ENCODE assay signal across 1 cellular context in the genomic region with DNA sequence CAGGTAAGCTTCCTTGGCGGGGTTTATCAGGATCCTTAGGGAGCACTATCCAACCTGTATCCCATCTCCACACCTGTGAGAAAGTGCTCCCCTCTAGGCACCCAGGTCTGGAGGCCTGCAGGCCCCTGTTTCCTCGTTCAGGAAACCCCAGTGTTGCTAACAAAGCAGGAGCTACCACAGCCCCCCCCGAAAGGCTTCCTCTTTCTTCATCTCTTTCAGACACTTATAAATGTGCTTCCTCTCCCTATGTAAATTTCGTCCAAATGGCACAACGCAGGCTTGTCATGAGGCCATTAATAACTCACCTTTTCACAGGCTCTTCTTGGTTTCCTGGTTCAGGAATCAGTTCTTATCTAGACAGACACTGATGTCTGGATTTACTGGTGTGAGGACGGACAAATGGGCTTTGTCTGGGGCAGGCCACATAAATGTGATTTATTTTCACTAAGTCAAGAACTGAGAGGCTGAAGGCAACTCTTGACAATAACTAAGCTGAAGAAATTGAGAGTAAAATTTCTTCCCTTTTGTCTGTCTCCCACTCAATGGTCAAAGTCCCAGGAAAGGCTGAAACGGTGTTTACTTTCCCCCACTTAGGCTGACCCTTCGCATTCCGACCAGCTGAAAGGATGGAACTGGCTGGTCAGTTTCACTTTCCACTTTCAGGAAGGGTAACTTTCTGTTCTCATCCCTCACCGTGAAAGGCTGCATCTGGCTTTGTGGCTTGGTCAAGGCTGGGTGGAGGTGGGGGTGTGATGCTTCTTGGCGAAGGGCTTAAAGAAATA.
A peak's percentile ranks its signal among the peaks of the same experiment; 100 is the strongest.
TF ChIP-seq lines count a peak whose summit lies in the region.

No MANE protein-coding gene starts in this region.

TF ChIP-seq in HepG2, 621 proteins besides CTCF, POLR2A, EP300 and RAD21 (continued from another document and continues in another):
- TF ChIP-seq, protein P1, sequence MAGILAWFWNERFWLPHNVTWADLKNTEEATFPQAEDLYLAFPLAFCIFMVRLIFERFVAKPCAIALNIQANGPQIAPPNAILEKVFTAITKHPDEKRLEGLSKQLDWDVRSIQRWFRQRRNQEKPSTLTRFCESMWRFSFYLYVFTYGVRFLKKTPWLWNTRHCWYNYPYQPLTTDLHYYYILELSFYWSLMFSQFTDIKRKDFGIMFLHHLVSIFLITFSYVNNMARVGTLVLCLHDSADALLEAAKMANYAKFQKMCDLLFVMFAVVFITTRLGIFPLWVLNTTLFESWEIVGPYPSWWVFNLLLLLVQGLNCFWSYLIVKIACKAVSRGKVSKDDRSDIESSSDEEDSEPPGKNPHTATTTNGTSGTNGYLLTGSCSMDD (CRISPR knock-in tag; IDR thresholded peaks at IDR 0.05), result no peak
- TF ChIP-seq PHF21A (CRISPR knock-in tag; IDR thresholded peaks at IDR 0.05), result peak; percentile 49; the same call in 1 of the 2 replicates
- no peak for TF ChIP-seq AGO1 (IDR thresholded peaks at IDR 0.05; ENCODE audit: low read depth, low read length, poor library complexity, severe bottlenecking)
- TF ChIP-seq ZSCAN20 (CRISPR knock-in tag; IDR thresholded peaks at IDR 0.05; ENCODE audit: borderline replicate concordance), result 0 out of 2 replicates have a peak, but pooled peaks have one; percentile 38
- TF ChIP-seq, protein P2, sequence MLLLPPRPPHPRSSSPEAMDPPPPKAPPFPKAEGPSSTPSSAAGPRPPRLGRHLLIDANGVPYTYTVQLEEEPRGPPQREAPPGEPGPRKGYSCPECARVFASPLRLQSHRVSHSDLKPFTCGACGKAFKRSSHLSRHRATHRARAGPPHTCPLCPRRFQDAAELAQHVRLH (CRISPR knock-in tag; IDR thresholded peaks at IDR 0.05; ENCODE audit: borderline replicate concordance, low read depth), result no peak
- no peak for TF ChIP-seq SOX6 (IDR thresholded peaks at IDR 0.05)
- TF ChIP-seq SOX6 (CRISPR knock-in tag; IDR thresholded peaks at IDR 0.05), result peak; percentile 91
- no peak for TF ChIP-seq ZNF569 (CRISPR knock-in tag; IDR thresholded peaks at IDR 0.05; ENCODE audit: borderline replicate concordance)
- no peak for TF ChIP-seq MXI1 (IDR thresholded peaks at IDR 0.05; ENCODE audit: borderline replicate concordance, low read depth, low read length)
- 0 out of 2 replicates have a peak, but pooled peaks have one; percentile 11 for TF ChIP-seq ELF3 (CRISPR knock-in tag; IDR thresholded peaks at IDR 0.05)
- TF ChIP-seq NBN (conservative IDR thresholded peaks at IDR 0.05), result no peak
- TF ChIP-seq FOSL2 (CRISPR knock-in tag; IDR thresholded peaks at IDR 0.05), result peak; percentile 44; the same call in 1 of the 2 replicates
- TF ChIP-seq, protein P3, sequence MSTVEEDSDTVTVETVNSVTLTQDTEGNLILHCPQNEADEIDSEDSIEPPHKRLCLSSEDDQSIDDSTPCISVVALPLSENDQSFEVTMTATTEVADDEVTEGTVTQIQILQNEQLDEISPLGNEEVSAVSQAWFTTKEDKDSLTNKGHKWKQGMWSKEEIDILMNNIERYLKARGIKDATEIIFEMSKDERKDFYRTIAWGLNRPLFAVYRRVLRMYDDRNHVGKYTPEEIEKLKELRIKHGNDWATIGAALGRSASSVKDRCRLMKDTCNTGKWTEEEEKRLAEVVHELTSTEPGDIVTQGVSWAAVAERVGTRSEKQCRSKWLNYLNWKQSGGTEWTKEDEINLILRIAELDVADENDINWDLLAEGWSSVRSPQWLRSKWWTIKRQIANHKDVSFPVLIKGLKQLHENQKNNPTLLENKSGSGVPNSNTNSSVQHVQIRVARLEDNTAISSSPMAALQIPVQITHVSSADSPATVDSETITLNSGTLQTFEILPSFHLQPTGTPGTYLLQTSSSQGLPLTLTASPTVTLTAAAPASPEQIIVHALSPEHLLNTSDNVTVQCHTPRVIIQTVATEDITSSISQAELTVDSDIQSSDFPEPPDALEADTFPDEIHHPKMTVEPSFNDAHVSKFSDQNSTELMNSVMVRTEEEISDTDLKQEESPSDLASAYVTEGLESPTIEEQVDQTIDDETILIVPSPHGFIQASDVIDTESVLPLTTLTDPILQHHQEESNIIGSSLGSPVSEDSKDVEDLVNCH (CRISPR knock-in tag; IDR thresholded peaks at IDR 0.05), result no peak
- TF ChIP-seq JARID2 (CRISPR knock-in tag; IDR thresholded peaks at IDR 0.05; ENCODE audit: insufficient replicate concordance), result no peak
- no peak for TF ChIP-seq NRL (CRISPR knock-in tag; IDR thresholded peaks at IDR 0.05; ENCODE audit: borderline replicate concordance)
- TF ChIP-seq MEIS1 (CRISPR knock-in tag; IDR thresholded peaks at IDR 0.05; ENCODE audit: borderline replicate concordance), result no peak
- no peak for TF ChIP-seq ZNF772 (CRISPR knock-in tag; IDR thresholded peaks at IDR 0.05)
- no peak for TF ChIP-seq THYN1 (CRISPR knock-in tag; IDR thresholded peaks at IDR 0.05; ENCODE audit: borderline replicate concordance, low read depth)
- no peak for TF ChIP-seq PCBP2 (optimal IDR thresholded peaks at IDR 0.05; ENCODE audit: low read depth, low read length, poor library complexity, severe bottlenecking)
- TF ChIP-seq, protein P4, sequence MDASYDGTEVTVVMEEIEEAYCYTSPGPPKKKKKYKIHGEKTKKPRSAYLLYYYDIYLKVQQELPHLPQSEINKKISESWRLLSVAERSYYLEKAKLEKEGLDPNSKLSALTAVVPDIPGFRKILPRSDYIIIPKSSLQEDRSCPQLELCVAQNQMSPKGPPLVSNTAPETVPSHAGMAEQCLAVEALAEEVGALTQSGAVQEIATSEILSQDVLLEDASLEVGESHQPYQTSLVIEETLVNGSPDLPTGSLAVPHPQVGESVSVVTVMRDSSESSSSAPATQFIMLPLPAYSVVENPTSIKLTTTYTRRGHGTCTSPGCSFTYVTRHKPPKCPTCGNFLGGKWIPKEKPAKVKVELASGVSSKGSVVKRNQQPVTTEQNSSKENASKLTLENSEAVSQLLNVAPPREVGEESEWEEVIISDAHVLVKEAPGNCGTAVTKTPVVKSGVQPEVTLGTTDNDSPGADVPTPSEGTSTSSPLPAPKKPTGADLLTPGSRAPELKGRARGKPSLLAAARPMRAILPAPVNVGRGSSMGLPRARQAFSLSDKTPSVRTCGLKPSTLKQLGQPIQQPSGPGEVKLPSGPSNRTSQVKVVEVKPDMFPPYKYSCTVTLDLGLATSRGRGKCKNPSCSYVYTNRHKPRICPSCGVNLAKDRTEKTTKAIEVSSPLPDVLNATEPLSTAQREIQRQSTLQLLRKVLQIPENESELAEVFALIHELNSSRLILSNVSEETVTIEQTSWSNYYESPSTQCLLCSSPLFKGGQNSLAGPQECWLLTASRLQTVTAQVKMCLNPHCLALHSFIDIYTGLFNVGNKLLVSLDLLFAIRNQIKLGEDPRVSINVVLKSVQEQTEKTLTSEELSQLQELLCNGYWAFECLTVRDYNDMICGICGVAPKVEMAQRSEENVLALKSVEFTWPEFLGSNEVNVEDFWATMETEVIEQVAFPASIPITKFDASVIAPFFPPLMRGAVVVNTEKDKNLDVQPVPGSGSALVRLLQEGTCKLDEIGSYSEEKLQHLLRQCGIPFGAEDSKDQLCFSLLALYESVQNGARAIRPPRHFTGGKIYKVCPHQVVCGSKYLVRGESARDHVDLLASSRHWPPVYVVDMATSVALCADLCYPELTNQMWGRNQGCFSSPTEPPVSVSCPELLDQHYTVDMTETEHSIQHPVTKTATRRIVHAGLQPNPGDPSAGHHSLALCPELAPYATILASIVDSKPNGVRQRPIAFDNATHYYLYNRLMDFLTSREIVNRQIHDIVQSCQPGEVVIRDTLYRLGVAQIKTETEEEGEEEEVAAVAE (CRISPR knock-in tag; IDR thresholded peaks at IDR 0.05; ENCODE audit: borderline replicate concordance), result no peak
- TF ChIP-seq MED1 (CRISPR knock-in tag; IDR thresholded peaks at IDR 0.05), result peak; percentile 78
- peak; percentile 63; the same call in 1 of the 2 replicates for TF ChIP-seq POGZ (CRISPR knock-in tag; IDR thresholded peaks at IDR 0.05)
- TF ChIP-seq, protein P5, sequence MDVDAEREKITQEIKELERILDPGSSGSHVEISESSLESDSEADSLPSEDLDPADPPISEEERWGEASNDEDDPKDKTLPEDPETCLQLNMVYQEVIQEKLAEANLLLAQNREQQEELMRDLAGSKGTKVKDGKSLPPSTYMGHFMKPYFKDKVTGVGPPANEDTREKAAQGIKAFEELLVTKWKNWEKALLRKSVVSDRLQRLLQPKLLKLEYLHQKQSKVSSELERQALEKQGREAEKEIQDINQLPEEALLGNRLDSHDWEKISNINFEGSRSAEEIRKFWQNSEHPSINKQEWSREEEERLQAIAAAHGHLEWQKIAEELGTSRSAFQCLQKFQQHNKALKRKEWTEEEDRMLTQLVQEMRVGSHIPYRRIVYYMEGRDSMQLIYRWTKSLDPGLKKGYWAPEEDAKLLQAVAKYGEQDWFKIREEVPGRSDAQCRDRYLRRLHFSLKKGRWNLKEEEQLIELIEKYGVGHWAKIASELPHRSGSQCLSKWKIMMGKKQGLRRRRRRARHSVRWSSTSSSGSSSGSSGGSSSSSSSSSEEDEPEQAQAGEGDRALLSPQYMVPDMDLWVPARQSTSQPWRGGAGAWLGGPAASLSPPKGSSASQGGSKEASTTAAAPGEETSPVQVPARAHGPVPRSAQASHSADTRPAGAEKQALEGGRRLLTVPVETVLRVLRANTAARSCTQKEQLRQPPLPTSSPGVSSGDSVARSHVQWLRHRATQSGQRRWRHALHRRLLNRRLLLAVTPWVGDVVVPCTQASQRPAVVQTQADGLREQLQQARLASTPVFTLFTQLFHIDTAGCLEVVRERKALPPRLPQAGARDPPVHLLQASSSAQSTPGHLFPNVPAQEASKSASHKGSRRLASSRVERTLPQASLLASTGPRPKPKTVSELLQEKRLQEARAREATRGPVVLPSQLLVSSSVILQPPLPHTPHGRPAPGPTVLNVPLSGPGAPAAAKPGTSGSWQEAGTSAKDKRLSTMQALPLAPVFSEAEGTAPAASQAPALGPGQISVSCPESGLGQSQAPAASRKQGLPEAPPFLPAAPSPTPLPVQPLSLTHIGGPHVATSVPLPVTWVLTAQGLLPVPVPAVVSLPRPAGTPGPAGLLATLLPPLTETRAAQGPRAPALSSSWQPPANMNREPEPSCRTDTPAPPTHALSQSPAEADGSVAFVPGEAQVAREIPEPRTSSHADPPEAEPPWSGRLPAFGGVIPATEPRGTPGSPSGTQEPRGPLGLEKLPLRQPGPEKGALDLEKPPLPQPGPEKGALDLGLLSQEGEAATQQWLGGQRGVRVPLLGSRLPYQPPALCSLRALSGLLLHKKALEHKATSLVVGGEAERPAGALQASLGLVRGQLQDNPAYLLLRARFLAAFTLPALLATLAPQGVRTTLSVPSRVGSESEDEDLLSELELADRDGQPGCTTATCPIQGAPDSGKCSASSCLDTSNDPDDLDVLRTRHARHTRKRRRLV (CRISPR knock-in tag; IDR thresholded peaks at IDR 0.05), result no peak
- no peak for TF ChIP-seq BRCA1 (CRISPR knock-in tag; IDR thresholded peaks at IDR 0.05)
- no peak for TF ChIP-seq CAMTA2 (CRISPR knock-in tag; IDR thresholded peaks at IDR 0.05; ENCODE audit: borderline replicate concordance)
- TF ChIP-seq ZBTB21 (CRISPR knock-in tag; IDR thresholded peaks at IDR 0.05), result no peak
- no peak for TF ChIP-seq ZNF567 (CRISPR knock-in tag; IDR thresholded peaks at IDR 0.05; ENCODE audit: borderline replicate concordance)
- no peak; the same call in 1 of the 2 replicates for TF ChIP-seq ARHGAP35 (CRISPR knock-in tag; IDR thresholded peaks at IDR 0.05; ENCODE audit: borderline replicate concordance)
- TF ChIP-seq KDM1A (CRISPR knock-in tag; IDR thresholded peaks at IDR 0.05), result peak; percentile 37; the same call in 1 of the 2 replicates
- TF ChIP-seq ATRX (CRISPR knock-in tag; IDR thresholded peaks at IDR 0.05; ENCODE audit: borderline replicate concordance), result no peak
- peak; percentile 21 for TF ChIP-seq ZFY (CRISPR knock-in tag; IDR thresholded peaks at IDR 0.05)
- TF ChIP-seq SCMH1 (CRISPR knock-in tag; IDR thresholded peaks at IDR 0.05; ENCODE audit: borderline replicate concordance), result no peak
- TF ChIP-seq, protein P6, sequence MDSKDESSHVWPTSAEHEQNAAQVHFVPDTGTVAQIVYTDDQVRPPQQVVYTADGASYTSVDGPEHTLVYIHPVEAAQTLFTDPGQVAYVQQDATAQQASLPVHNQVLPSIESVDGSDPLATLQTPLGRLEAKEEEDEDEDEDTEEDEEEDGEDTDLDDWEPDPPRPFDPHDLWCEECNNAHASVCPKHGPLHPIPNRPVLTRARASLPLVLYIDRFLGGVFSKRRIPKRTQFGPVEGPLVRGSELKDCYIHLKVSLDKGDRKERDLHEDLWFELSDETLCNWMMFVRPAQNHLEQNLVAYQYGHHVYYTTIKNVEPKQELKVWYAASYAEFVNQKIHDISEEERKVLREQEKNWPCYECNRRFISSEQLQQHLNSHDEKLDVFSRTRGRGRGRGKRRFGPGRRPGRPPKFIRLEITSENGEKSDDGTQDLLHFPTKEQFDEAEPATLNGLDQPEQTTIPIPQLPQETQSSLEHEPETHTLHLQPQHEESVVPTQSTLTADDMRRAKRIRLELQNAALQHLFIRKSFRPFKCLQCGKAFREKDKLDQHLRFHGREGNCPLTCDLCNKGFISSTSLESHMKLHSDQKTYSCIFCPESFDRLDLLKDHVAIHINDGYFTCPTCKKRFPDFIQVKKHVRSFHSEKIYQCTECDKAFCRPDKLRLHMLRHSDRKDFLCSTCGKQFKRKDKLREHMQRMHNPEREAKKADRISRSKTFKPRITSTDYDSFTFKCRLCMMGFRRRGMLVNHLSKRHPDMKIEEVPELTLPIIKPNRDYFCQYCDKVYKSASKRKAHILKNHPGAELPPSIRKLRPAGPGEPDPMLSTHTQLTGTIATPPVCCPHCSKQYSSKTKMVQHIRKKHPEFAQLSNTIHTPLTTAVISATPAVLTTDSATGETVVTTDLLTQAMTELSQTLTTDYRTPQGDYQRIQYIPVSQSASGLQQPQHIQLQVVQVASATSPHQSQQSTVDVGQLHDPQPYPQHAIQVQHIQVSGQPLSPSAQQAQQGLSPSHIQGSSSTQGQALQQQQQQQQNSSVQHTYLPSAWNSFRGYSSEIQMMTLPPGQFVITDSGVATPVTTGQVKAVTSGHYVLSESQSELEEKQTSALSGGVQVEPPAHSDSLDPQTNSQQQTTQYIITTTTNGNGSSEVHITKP (CRISPR knock-in tag; IDR thresholded peaks at IDR 0.05; ENCODE audit: low read depth), result peak; percentile 92
- no peak for TF ChIP-seq MAFK (conservative IDR thresholded peaks at IDR 0.05 in 1 of 2, IDR thresholded peaks at IDR 0.05 in 1 of 2; ENCODE audit: low read length in 2 of 2)
- TF ChIP-seq ZNF17 (CRISPR knock-in tag; IDR thresholded peaks at IDR 0.05), result no peak
- TF ChIP-seq, protein P7, sequence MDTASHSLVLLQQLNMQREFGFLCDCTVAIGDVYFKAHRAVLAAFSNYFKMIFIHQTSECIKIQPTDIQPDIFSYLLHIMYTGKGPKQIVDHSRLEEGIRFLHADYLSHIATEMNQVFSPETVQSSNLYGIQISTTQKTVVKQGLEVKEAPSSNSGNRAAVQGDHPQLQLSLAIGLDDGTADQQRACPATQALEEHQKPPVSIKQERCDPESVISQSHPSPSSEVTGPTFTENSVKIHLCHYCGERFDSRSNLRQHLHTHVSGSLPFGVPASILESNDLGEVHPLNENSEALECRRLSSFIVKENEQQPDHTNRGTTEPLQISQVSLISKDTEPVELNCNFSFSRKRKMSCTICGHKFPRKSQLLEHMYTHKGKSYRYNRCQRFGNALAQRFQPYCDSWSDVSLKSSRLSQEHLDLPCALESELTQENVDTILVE (CRISPR knock-in tag; IDR thresholded peaks at IDR 0.05), result no peak
- TF ChIP-seq KMT2A (CRISPR knock-in tag; IDR thresholded peaks at IDR 0.05), result peak; percentile 89
- TF ChIP-seq ZNF251 (CRISPR knock-in tag; IDR thresholded peaks at IDR 0.05), result no peak
- no peak for TF ChIP-seq GABPA (IDR thresholded peaks at IDR 0.05; ENCODE audit: low read depth, low read length)
- TF ChIP-seq GABPA (CRISPR knock-in tag; IDR thresholded peaks at IDR 0.05; ENCODE audit: low read depth), result 0 out of 2 replicates have a peak, but pooled peaks have one; percentile 9
- TF ChIP-seq MAFG (CRISPR knock-in tag; IDR thresholded peaks at IDR 0.05), result no peak
- peak; percentile 72 for TF ChIP-seq RXRB (CRISPR knock-in tag; IDR thresholded peaks at IDR 0.05; ENCODE audit: borderline replicate concordance)
- TF ChIP-seq ZNF484 (CRISPR knock-in tag; IDR thresholded peaks at IDR 0.05; ENCODE audit: borderline replicate concordance, low read depth), result no peak
- TF ChIP-seq SRSF1 (optimal IDR thresholded peaks at IDR 0.05; ENCODE audit: low read depth, low read length), result no peak
